In the genomic region with DNA sequence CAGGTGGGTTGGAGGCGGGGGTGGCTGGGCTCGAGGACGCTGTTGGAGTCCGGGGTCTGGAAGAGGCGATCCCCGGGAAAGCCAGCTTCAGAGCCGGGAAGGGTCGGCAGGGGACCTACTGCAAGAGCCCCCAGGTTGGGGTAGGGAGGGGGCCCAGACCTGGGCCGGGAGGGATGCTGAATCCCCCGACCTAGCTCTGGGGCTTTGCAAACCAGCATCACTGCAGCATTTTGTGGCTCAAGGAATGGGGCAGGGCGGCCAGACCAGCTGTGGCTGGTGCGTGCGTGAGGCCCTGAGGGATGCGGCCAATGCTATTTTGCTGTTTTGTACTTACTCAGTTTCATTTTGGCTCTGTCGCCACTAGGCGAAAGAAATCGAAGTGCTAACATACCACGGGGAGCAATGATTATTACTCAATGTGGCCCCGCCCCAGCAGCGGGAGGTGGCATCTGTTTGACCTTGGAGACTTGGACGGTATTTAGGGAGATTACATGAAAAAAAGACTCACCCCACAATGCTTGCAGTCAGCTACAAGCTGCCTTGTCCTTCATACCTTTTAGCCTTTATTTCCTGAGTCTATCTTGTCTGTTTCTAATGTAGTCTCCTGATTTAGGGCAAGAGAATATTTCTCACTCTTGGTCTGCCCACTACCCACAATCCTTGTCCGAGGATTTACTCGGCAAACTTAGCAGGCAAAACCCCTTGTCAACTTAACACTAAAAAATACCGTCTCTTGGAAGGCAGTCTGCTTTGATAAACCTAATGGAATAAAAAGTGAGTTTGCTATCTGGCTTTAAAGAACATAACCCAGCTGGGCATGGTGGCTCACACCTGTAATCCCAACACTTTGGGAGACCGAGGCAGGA, we compare ENCODE assay signal across 8 cellular contexts. TPM values are rescaled to one million over a fixed set of nuclear protein-coding genes. Genes with fewer than 3 reads are reported as not detected.
DNase-seq lines count a peak whose midpoint lies in the region; TF ChIP-seq lines count a peak whose summit lies in the region.

No MANE protein-coding gene starts in this region.

- H3K27ac Mint-ChIP-seq in activated naive CD8-positive, alpha-beta T cell, result peak overlapping the region; percentile 81

- H2AFZ ChIP-seq in SK-N-SH (ENCODE audit: low read depth), result peak overlapping the region; percentile 43; the same call in 1 of the 2 replicates

- H3K9me2 ChIP-seq in SK-N-SH, result no peaks in the 10 kb centered on the region

- no peaks in the 10 kb centered on the region for H3K36me3 Mint-ChIP-seq in activated naive CD8-positive, alpha-beta T cell

- WGBS in SK-N-SH (ENCODE audit: low lambda C conversion rate), result 6% methylated on average over 20 of the region's 25 CpGs

- CTCF ChIA-PET in SK-N-SH (lab: Yijun Ruan, JAX), result interaction anchor here (0.8 to 21.0 kb wide), 15 partner anchors 12 to 271 kb away, joined by 3 to 774 read pairs (median 6); partner anchors contain the start of genes HSPB1, SRRM3, STYXL1 and YWHAG

- peaks cover 22% of the 10 kb centered on the region for H3K79me2 ChIP-seq in SK-N-SH (ENCODE audit: insufficient read depth)

- peak overlapping the region; percentile 90 for H3K4me3 Mint-ChIP-seq in activated naive CD8-positive, alpha-beta T cell

- TF ChIP-seq RAD21 in SK-N-SH (IDR thresholded peaks at IDR 0.05; ENCODE audit: low read length), result peak; percentile 46

- POLR2A ChIA-PET in SK-N-SH (lab: Yijun Ruan, JAX), result interaction anchor here (0.8 to 4.1 kb wide), 21 partner anchors 8 to 271 kb away, joined by 3 to 24 read pairs (median 6); partner anchors contain the start of genes HSPB1, MDH2, STYXL1 and YWHAG

- peaks cover 13% of the 10 kb centered on the region for H4K20me1 ChIP-seq in SK-N-SH (ENCODE audit: insufficient read depth)

- H3K27ac ChIP-seq in SK-N-SH (ENCODE audit: low read depth in 2 of 2, low read length in 1 of 2), result peak overlapping the region; percentile 66 to 92
- peak overlapping the region; percentile 74 for H3K27ac ChIP-seq in cardiac muscle cell

- peak overlapping the region; percentile 93 for H3K4me2 ChIP-seq in SK-N-SH

- H3K9me3 ChIP-seq in SK-N-SH (no peaks in the 10 kb centered on the region), cardiac muscle cell (ENCODE audit: low read depth) (no peaks in the 10 kb centered on the region)

- peak; percentile 52 for TF ChIP-seq CTCF in SK-N-SH (IDR thresholded peaks at IDR 0.05)
- TF ChIP-seq CTCF in cardiac muscle cell (IDR thresholded peaks at IDR 0.05; ENCODE audit: low read depth, low read length), result peak; percentile 35

- H3K27me3 Mint-ChIP-seq in activated naive CD8-positive, alpha-beta T cell, result no peaks in the 10 kb centered on the region

- TF ChIP-seq EP300 in SK-N-SH (IDR thresholded peaks at IDR 0.05; ENCODE audit: borderline replicate concordance in 1 of 2, low read depth in 1 of 2, low read length in 1 of 2), result no peak; a peak in 1 of 4 replicates

- H3K4me1 Mint-ChIP-seq in activated naive CD8-positive, alpha-beta T cell (ENCODE audit: low read depth), result peaks cover 20% of the 10 kb centered on the region

- peaks cover 42% of the 10 kb centered on the region for H3F3A ChIP-seq in SK-N-SH (replicated peaks; ENCODE audit: insufficient read depth)

- H3K9ac ChIP-seq in SK-N-SH, result peak overlapping the region; percentile 71

- H3K4me1 ChIP-seq in SK-N-SH (ENCODE audit: control insufficient read depth in 1 of 2, insufficient read depth in 2 of 2, low read depth in 1 of 2, low read length in 1 of 2) (peaks cover 0 to 16% of the 10 kb centered on the region in 2 experiments; a peak in 2 of 4 replicates), cardiac muscle cell (ENCODE audit: low read depth) (peaks cover 12% of the 10 kb centered on the region)

- peak overlapping the region; percentile 57 to 82 for H3K4me3 ChIP-seq in SK-N-SH (ENCODE audit: low read depth in 2 of 2, low read length in 1 of 2)
- peak overlapping the region; percentile 50 for H3K4me3 ChIP-seq in cardiac muscle cell

- H3K9me3 Mint-ChIP-seq in activated naive CD8-positive, alpha-beta T cell (ENCODE audit: low read depth), result no peaks in the 10 kb centered on the region

- peak; percentile 87 for DNase-seq in GM04504 (ENCODE audit: low read depth)
- peak; percentile 88 for DNase-seq in H4 (ENCODE audit: low spot score)
- peak; percentile 51 to 63 for DNase-seq in Kasumi-1 (lab: John Stamatoyannopoulos, UW)
- DNase-seq in SK-N-SH, result peak; percentile 79
- DNase-seq in cardiac muscle cell (ENCODE audit: low read depth in 1 of 2, low spot score in 1 of 2), result peak; percentile 56 to 88
- DNase-seq in pons (ENCODE audit: low spot score), result peak; percentile 73
- no peak for DNase-seq in cerebellar nuclear complex (lab: John Stamatoyannopoulos, UW)

- H3K27me3 ChIP-seq in SK-N-SH (ENCODE audit: insufficient read depth) (no peaks in the 10 kb centered on the region), cardiac muscle cell (no peaks in the 10 kb centered on the region)

- H3K36me3 ChIP-seq in SK-N-SH (replicated peaks in 1 of 2; ENCODE audit: control insufficient read depth in 1 of 2, insufficient read depth in 2 of 2, low read length in 1 of 2), result peaks cover 2 to 21% of the 10 kb centered on the region in 2 experiments
- no peaks in the 10 kb centered on the region for H3K36me3 ChIP-seq in cardiac muscle cell

TF ChIP-seq in SK-N-SH, 30 proteins besides CTCF, POLR2A, EP300 and RAD21 (continues in another document):
- TF ChIP-seq PBX3 (IDR thresholded peaks at IDR 0.05), result no peak
- TF ChIP-seq, protein P1, sequence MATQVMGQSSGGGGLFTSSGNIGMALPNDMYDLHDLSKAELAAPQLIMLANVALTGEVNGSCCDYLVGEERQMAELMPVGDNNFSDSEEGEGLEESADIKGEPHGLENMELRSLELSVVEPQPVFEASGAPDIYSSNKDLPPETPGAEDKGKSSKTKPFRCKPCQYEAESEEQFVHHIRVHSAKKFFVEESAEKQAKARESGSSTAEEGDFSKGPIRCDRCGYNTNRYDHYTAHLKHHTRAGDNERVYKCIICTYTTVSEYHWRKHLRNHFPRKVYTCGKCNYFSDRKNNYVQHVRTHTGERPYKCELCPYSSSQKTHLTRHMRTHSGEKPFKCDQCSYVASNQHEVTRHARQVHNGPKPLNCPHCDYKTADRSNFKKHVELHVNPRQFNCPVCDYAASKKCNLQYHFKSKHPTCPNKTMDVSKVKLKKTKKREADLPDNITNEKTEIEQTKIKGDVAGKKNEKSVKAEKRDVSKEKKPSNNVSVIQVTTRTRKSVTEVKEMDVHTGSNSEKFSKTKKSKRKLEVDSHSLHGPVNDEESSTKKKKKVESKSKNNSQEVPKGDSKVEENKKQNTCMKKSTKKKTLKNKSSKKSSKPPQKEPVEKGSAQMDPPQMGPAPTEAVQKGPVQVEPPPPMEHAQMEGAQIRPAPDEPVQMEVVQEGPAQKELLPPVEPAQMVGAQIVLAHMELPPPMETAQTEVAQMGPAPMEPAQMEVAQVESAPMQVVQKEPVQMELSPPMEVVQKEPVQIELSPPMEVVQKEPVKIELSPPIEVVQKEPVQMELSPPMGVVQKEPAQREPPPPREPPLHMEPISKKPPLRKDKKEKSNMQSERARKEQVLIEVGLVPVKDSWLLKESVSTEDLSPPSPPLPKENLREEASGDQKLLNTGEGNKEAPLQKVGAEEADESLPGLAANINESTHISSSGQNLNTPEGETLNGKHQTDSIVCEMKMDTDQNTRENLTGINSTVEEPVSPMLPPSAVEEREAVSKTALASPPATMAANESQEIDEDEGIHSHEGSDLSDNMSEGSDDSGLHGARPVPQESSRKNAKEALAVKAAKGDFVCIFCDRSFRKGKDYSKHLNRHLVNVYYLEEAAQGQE (IDR thresholded peaks at IDR 0.05; ENCODE audit: low read depth, low read length), result no peak
- TF ChIP-seq GATA2 (CRISPR knock-in tag; IDR thresholded peaks at IDR 0.05), result no peak
- peak; percentile 7 for TF ChIP-seq CHD2 (IDR thresholded peaks at IDR 0.05; ENCODE audit: low read length, partially characterized antibody)
- no peak for TF ChIP-seq FOXM1 (IDR thresholded peaks at IDR 0.05; ENCODE audit: low read depth)
- 0 out of 2 replicates have a peak, but pooled peaks have one; percentile 21 for TF ChIP-seq RXRA (IDR thresholded peaks at IDR 0.05; ENCODE audit: borderline replicate concordance, low read depth)
- TF ChIP-seq, protein P2, sequence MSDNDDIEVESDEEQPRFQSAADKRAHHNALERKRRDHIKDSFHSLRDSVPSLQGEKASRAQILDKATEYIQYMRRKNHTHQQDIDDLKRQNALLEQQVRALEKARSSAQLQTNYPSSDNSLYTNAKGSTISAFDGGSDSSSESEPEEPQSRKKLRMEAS (IDR thresholded peaks at IDR 0.05; ENCODE audit: low read depth), result peak; percentile 28; the same call in 1 of the 2 replicates
- TF ChIP-seq, protein P3, sequence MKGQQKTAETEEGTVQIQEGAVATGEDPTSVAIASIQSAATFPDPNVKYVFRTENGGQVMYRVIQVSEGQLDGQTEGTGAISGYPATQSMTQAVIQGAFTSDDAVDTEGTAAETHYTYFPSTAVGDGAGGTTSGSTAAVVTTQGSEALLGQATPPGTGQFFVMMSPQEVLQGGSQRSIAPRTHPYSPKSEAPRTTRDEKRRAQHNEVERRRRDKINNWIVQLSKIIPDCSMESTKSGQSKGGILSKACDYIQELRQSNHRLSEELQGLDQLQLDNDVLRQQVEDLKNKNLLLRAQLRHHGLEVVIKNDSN (IDR thresholded peaks at IDR 0.05; ENCODE audit: borderline replicate concordance, low read depth), result no peak
- TF ChIP-seq SIN3A (IDR thresholded peaks at IDR 0.05; ENCODE audit: borderline replicate concordance, low read depth, low read length), result 0 out of 2 replicates have a peak, but pooled peaks have one; percentile 9
- no peak; the same call in 1 of the 2 replicates for TF ChIP-seq RCOR1 (IDR thresholded peaks at IDR 0.05; ENCODE audit: low read length)

RNA-seq across cellular contexts. Expression of gene HSPB1, which starts 16.2 kb away (rescaled TPM):
- 57.6 and 97.6 TPM in 2 replicates for total RNA-seq in H4 (2014; rRNA removed; shearing (Covaris generic))
- polyA plus RNA-seq in SK-N-SH (2012; rRNA removed) (439 and 824 TPM in 2 replicates), cardiac muscle cell (2,642 and 3,793 TPM in 2 replicates)
- 324 and 487 TPM in 2 replicates for polyA plus RNA-seq in SK-N-SH (2012; cell fraction: cytosol; rRNA removed)
- polyA plus RNA-seq in SK-N-SH (2012; cell fraction: nucleus; rRNA removed), result 369 and 776 TPM in 2 replicates
- total RNA-seq in cardiac muscle cell, result 1,267 and 1,807 TPM in 2 replicates

RNA-seq across cellular contexts. Expression of gene YWHAG, which starts 40.1 kb away (rescaled TPM):
- 100 and 148 TPM in 2 replicates for total RNA-seq in H4 (2014; rRNA removed; shearing (Covaris generic))
- polyA plus RNA-seq in SK-N-SH (2012; rRNA removed) (60.4 and 78.0 TPM in 2 replicates), cardiac muscle cell (25.0 and 29.2 TPM in 2 replicates)
- polyA plus RNA-seq in SK-N-SH (2012; cell fraction: cytosol; rRNA removed), result 69.7 and 76.5 TPM in 2 replicates
- 49.2 and 56.0 TPM in 2 replicates for polyA plus RNA-seq in SK-N-SH (2012; cell fraction: nucleus; rRNA removed)
- total RNA-seq in cardiac muscle cell, result 90.5 and 97.9 TPM in 2 replicates

Comparison
In these comparisons a context has a peak if more than half of its experiments do, and no peak if none do; other contexts are left out.
1. DNase-seq: peak in GM04504 (single experiment), H4 (single experiment), Kasumi-1 (2 of 2), SK-N-SH (single experiment), cardiac muscle cell (2 of 2) and pons (single experiment); none in cerebellar nuclear complex (0 of 2).
2. RNA of gene HSPB1, which starts 16.2 kb away (total RNA-seq): 1,267 to 1,807 TPM in cardiac muscle cell; 57.6 to 97.6 TPM in H4; every median in the first group is over 10 times any median in the second.